ENCODE assay signal across 20 cellular contexts in the genomic region with DNA sequence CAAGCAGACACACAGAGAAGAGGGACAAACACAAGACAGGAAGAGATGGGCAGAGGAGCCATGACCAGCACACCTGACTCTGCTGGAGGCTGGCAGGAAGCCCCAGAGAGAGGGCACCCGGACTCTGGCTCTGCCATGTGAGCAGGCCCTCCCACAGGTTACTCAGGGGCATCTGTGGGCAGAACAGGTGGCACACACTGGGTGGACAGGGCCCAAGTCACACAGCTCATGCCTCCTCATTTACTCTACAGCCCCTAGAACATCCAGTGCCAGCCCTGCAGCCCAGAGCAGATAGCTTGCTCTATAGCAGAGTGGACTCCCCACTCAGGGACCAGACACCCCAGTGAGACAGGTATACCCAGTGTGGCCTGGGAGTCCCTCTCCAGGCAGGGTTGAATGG. TPM values are rescaled to one million over a fixed set of nuclear protein-coding genes. Genes with fewer than 3 reads are reported as not detected.
A peak's percentile ranks its signal among the peaks of the same experiment; 100 is the strongest.
DNase-seq lines count a peak whose midpoint lies in the region; ATAC-seq and TF ChIP-seq lines count a peak whose summit lies in the region.
"Had no signal": no experiment of that assay in that cellular context is flagged by ENCODE, and none has a peak within 500 bp of the region (broad histone marks: within the 10 kb centered on the region; RNA-seq: fewer than 3 reads in every experiment).

No MANE protein-coding gene starts in this region.

- no peak overlapping the region for H3K4me3 Mint-ChIP-seq in T-helper 2 cell treated with Interferon-gamma antibody and Interleukin-4, amounts not matched to agents 5 μg/mL and 100 μg/mL, for 36 hours
- H3K4me3 Mint-ChIP-seq in CD8-positive, alpha-beta memory T cell, result no peak overlapping the region
- no peak overlapping the region for H3K4me3 Mint-ChIP-seq in immature natural killer cell
- H3K4me3 Mint-ChIP-seq in stimulated activated memory B cell treated with anti-CD40 and anti-IgM and Interleukin-4, amounts not matched to agents 10 μg/mL and 1 μg/mL and 100 μg/mL, for 72 hours, result no peak overlapping the region
- H3K4me3 Mint-ChIP-seq: HFFc6 had no signal

- no peak for TF ChIP-seq POLR2A in ovary (IDR thresholded peaks at IDR 0.05)

- no peak for TF ChIP-seq CTCF in ovary (IDR thresholded peaks at IDR 0.05)

- 71 to 89% (median 82%) methylated on average over 1 of the region's 1 CpG for WGBS in ovary, 3 donors

- no peak for ATAC-seq in stimulated activated memory B cell treated with anti-CD40 and anti-IgM and Interleukin-4, amounts not matched to agents 10 μg/mL and 1 μg/mL and 100 μg/mL, for 72 hours
- no peak for ATAC-seq in HG03354 (IDR thresholded peaks at IDR 0.05; ENCODE audit: poor library complexity, severe bottlenecking, unreplicated experiment)

- intact Hi-C loops in ovary (cut with DNase I), result no loop called here

- H3K4me1 ChIP-seq in CD8-positive, alpha-beta memory T cell (ENCODE audit: insufficient read depth, low read length), result no peaks in the 10 kb centered on the region
- no peaks in the 10 kb centered on the region for H3K4me1 ChIP-seq in ovary (ENCODE audit: insufficient read depth)

- H3K36me3 Mint-ChIP-seq in T-helper 2 cell treated with Interferon-gamma antibody and Interleukin-4, amounts not matched to agents 5 μg/mL and 100 μg/mL, for 36 hours (ENCODE audit: low read depth), result peaks cover 46% of the 10 kb centered on the region
- H3K36me3 Mint-ChIP-seq in CD8-positive, alpha-beta memory T cell, result peaks cover 12 to 89% (median 44%) of the 10 kb centered on the region in 3 donors
- H3K36me3 Mint-ChIP-seq in immature natural killer cell, result peaks cover 38 to 56% (median 44%) of the 10 kb centered on the region in 3 donors
- H3K36me3 Mint-ChIP-seq in stimulated activated memory B cell treated with anti-CD40 and anti-IgM and Interleukin-4, amounts not matched to agents 10 μg/mL and 1 μg/mL and 100 μg/mL, for 72 hours, result peaks cover 91% of the 10 kb centered on the region

- no peak overlapping the region for H3K27ac ChIP-seq in CD8-positive, alpha-beta memory T cell (ENCODE audit: low read depth, low read length)
- no peak overlapping the region for H3K27ac ChIP-seq in ovary
- H3K27ac ChIP-seq: 22Rv1, C4-2B had no signal

- POLR2A ChIA-PET in CD8-positive, alpha-beta memory T cell (lab: Charles Lee), result no interaction called here

- CTCF ChIA-PET in CD8-positive, alpha-beta memory T cell (lab: Charles Lee), result interaction anchor here (1.1 kb wide), 1 partner anchor 315 kb away, joined by 3 read pairs; no protein-coding TSS in a partner anchor

- no peak for DNase-seq in T-helper 2 cell treated with Interferon-gamma antibody and Interleukin-4, amounts not matched to agents 5 μg/mL and 100 μg/mL, for 36 hours (ENCODE audit: low spot score)
- no peak for DNase-seq in T-helper 2 cell
- DNase-seq in CD8-positive, alpha-beta memory T cell, result no peak
- DNase-seq in immature natural killer cell, result no peak
- no peak for DNase-seq in central memory CD4-positive, alpha-beta T cell
- DNase-seq in ovary, result no peak
- DNase-seq: AML-193, COR-L47, H7, HFFc6, KBM-7, NCI-H1105 treated with DMSO at 0.1 percent for 48 hours, NCI-H1694 treated with DMSO at 0.1 percent for 48 hours, NCI-H510A, NCI-H774, SHP77 had no signal

- H3K4me1 Mint-ChIP-seq in T-helper 2 cell treated with Interferon-gamma antibody and Interleukin-4, amounts not matched to agents 5 μg/mL and 100 μg/mL, for 36 hours (ENCODE audit: low read depth), result peaks cover 2% of the 10 kb centered on the region
- H3K4me1 Mint-ChIP-seq in CD8-positive, alpha-beta memory T cell, result peaks cover 18 to 40% (median 27%) of the 10 kb centered on the region in 3 donors
- H3K4me1 Mint-ChIP-seq in immature natural killer cell, result peaks cover 14 to 25% of the 10 kb centered on the region in 2 donors
- H3K4me1 Mint-ChIP-seq in stimulated activated memory B cell treated with anti-CD40 and anti-IgM and Interleukin-4, amounts not matched to agents 10 μg/mL and 1 μg/mL and 100 μg/mL, for 72 hours, result peaks cover 15% of the 10 kb centered on the region

- TF ChIP-seq EP300 in ovary (IDR thresholded peaks at IDR 0.05), result no peak

- peaks cover 17% of the 10 kb centered on the region for H3K36me3 ChIP-seq in CD8-positive, alpha-beta memory T cell (ENCODE audit: insufficient read depth, low read length)
- H3K36me3 ChIP-seq in ovary, result no peaks in the 10 kb centered on the region

- no peak overlapping the region for H3K4me3 ChIP-seq in CD8-positive, alpha-beta memory T cell (ENCODE audit: low read length)
- H3K4me3 ChIP-seq in ovary, result no peak overlapping the region

- H3K9me3 Mint-ChIP-seq in T-helper 2 cell treated with Interferon-gamma antibody and Interleukin-4, amounts not matched to agents 5 μg/mL and 100 μg/mL, for 36 hours, result peaks cover 10% of the 10 kb centered on the region
- peaks cover 5 to 10% (median 9%) of the 10 kb centered on the region in 5 donors for H3K9me3 Mint-ChIP-seq in CD8-positive, alpha-beta memory T cell
- peaks cover 0 to 7% (median 2%) of the 10 kb centered on the region in 6 donors for H3K9me3 Mint-ChIP-seq in immature natural killer cell
- peaks cover 3% of the 10 kb centered on the region for H3K9me3 Mint-ChIP-seq in stimulated activated memory B cell treated with anti-CD40 and anti-IgM and Interleukin-4, amounts not matched to agents 10 μg/mL and 1 μg/mL and 100 μg/mL, for 72 hours

- H3K27ac Mint-ChIP-seq in T-helper 2 cell treated with Interferon-gamma antibody and Interleukin-4, amounts not matched to agents 5 μg/mL and 100 μg/mL, for 36 hours, result peak overlapping the region; percentile 17
- H3K27ac Mint-ChIP-seq in CD8-positive, alpha-beta memory T cell, result peak overlapping the region in 7 of 8 donors; percentile 20 to 93 (median 77)
- peak overlapping the region in 4 of 6 donors; percentile 3 to 51 (median 25) for H3K27ac Mint-ChIP-seq in immature natural killer cell
- peak overlapping the region; percentile 6 for H3K27ac Mint-ChIP-seq in stimulated activated memory B cell treated with anti-CD40 and anti-IgM and Interleukin-4, amounts not matched to agents 10 μg/mL and 1 μg/mL and 100 μg/mL, for 72 hours
- H3K27ac Mint-ChIP-seq: HFFc6 had no signal

- H3K27me3 ChIP-seq in CD8-positive, alpha-beta memory T cell (ENCODE audit: insufficient read depth, low read length, poor library complexity, severe bottlenecking), result no peaks in the 10 kb centered on the region
- no peaks in the 10 kb centered on the region for H3K27me3 ChIP-seq in ovary

- H3K9me3 ChIP-seq in CD8-positive, alpha-beta memory T cell (ENCODE audit: low read length), result no peaks in the 10 kb centered on the region
- peaks cover 0 to 2% of the 10 kb centered on the region in 2 donors for H3K9me3 ChIP-seq in ovary

- H3K27me3 Mint-ChIP-seq in T-helper 2 cell treated with Interferon-gamma antibody and Interleukin-4, amounts not matched to agents 5 μg/mL and 100 μg/mL, for 36 hours (ENCODE audit: low read depth), result no peaks in the 10 kb centered on the region
- peaks cover 0 to 2% of the 10 kb centered on the region in 2 donors for H3K27me3 Mint-ChIP-seq in CD8-positive, alpha-beta memory T cell
- no peaks in the 10 kb centered on the region for H3K27me3 Mint-ChIP-seq in immature natural killer cell (ENCODE audit: low read depth in 3 of 3)
- no peaks in the 10 kb centered on the region for H3K27me3 Mint-ChIP-seq in stimulated activated memory B cell treated with anti-CD40 and anti-IgM and Interleukin-4, amounts not matched to agents 10 μg/mL and 1 μg/mL and 100 μg/mL, for 72 hours

RNA-seq across cellular contexts. Expression of a gene that starts 28.7 kb away (rescaled TPM):
- 10 to 100 TPM; 16.9 to 17.8 TPM for total RNA-seq in CD8-positive, alpha-beta memory T cell
- polyA plus RNA-seq in CD8-positive, alpha-beta memory T cell, result 15.1 TPM
- polyA plus RNA-seq in immature natural killer cell (10 to 100 TPM in 1 of 3 donors, 1 to 10 TPM in 2; 9.2 to 10.2 (median 9.8) TPM), ovary (1 to 10 TPM; 1.9 to 9.5 TPM)
- total RNA-seq in ovary, result 1 to 10 TPM; 2.3 to 4.2 (median 2.9) TPM

RNA-seq across cellular contexts. Expression of a gene that starts 46.7 kb away (rescaled TPM):
- total RNA-seq in CD8-positive, alpha-beta memory T cell, result 10 to 100 TPM; 45.5 to 47.9 TPM
- 49.9 TPM for polyA plus RNA-seq in CD8-positive, alpha-beta memory T cell
- polyA plus RNA-seq in immature natural killer cell (10 to 100 TPM; 25.4 to 69.9 (median 67.5) TPM), ovary (100 to 1,000 TPM in 1 of 2 donors, 10 to 100 TPM in 1; 95.7 to 130 TPM)
- 100 to 1,000 TPM in 5 of 7 donors, 10 to 100 TPM in 2; 84.7 to 192 (median 102) TPM for total RNA-seq in ovary

Comparison
In these comparisons a context has a peak if more than half of its experiments do, and no peak if none do; other contexts are left out.
1. H3K27ac Mint-ChIP-seq: peak in every context shown above with its lines; median percentile 77 in CD8-positive, alpha-beta memory T cell; 25 in immature natural killer cell; 17 in T-helper 2 cell treated with Interferon-gamma antibody and Interleukin-4, amounts not matched to agents 5 μg/mL and 100 μg/mL, for 36 hours; 6 in stimulated activated memory B cell treated with anti-CD40 and anti-IgM and Interleukin-4, amounts not matched to agents 10 μg/mL and 1 μg/mL and 100 μg/mL, for 72 hours.